8 cellular contexts compared by ENCODE assay signal in genomic region chr17:752002-752619, GRCh38. TPM values are rescaled to one million over a fixed set of nuclear protein-coding genes. Genes with fewer than 3 reads are reported as not detected.
A peak's percentile ranks its signal among the peaks of the same experiment; 100 is the strongest.
DNase-seq lines count a peak whose midpoint lies in the region; TF ChIP-seq lines count a peak whose summit lies in the region.

GEMIN4 (minus strand) TSS chr17:752264; CDS start chr17:752142, 122 bp downstream.

- DNase-seq in GM06990 (ENCODE audit: extremely low read depth, insufficient read length): peak; percentile 97
- peak; percentile 98 for DNase-seq in H9
- DNase-seq in M059J (ENCODE audit: low read depth): peak; percentile 76
- peak; percentile 93 for DNase-seq in SK-N-DZ (ENCODE audit: low spot score)
- DNase-seq in activated naive CD4-positive, alpha-beta T cell treated with anti-CD3 and anti-CD28 coated beads, Interleukin-2, amount 50 U/mL, for 16 hours: peak; percentile 98
- DNase-seq in glomerular endothelial cell (ENCODE audit: extremely low read depth, low read depth, low spot score): peak; percentile 41
- peak; percentile 80 for DNase-seq in occipital lobe (lab: John Stamatoyannopoulos, UW)
- peak; percentile 94 to 95 for DNase-seq in suprapubic skin (ENCODE audit: low spot score in 2 of 2)

- H3K4me3 ChIP-seq in GM06990 (replicated peaks; ENCODE audit: low read depth, low read length) (peak within 1 kb of the TSS; percentile 69), suprapubic skin (peak within 1 kb of the TSS; percentile 77)

- no peak within 1 kb of the TSS for H2AK5ac ChIP-seq in H9 (ENCODE audit: insufficient read length, low read length)

- peaks cover 3% of the 10 kb centered on the region for H4K20me1 ChIP-seq in H9 (ENCODE audit: control insufficient read depth, insufficient read depth, insufficient read length)

- H3K23me2 ChIP-seq in H9 (ENCODE audit: insufficient read length, low read depth, low read length, poor library complexity, severe bottlenecking): peaks cover 7% of the 10 kb centered on the region

- no peak within 1 kb of the TSS for H2BK120ac ChIP-seq in H9 (ENCODE audit: low read depth, low read length, poor library complexity, severe bottlenecking)

- H3T11ph ChIP-seq in H9 (ENCODE audit: low read length): no peak within 1 kb of the TSS

- no peak within 1 kb of the TSS for H2BK12ac ChIP-seq in H9 (ENCODE audit: insufficient read length, low read depth, low read length)

- no CpG with 5 or more reads among the region's 87 CpGs for WGBS in H9 (ENCODE audit: extremely low coverage, insufficient read length, low lambda C conversion rate)
- WGBS in suprapubic skin: 0% methylated on average over 23 of the region's 87 CpGs

- peak within 1 kb of the TSS; percentile 96 for H3K4me3 Mint-ChIP-seq in H9

- no peak within 1 kb of the TSS for H2BK5ac ChIP-seq in H9 (ENCODE audit: insufficient read length, low read length)

- no peak for TF ChIP-seq EP300 in suprapubic skin (IDR thresholded peaks at IDR 0.05)

- H3K18ac ChIP-seq in H9 (ENCODE audit: insufficient read length, low read depth, low read length): peak within 1 kb of the TSS; percentile 85

- no peak within 1 kb of the TSS for H2BK20ac ChIP-seq in H9 (ENCODE audit: low read depth, low read length, poor library complexity, severe bottlenecking)

- H3K9me3 ChIP-seq in H9 (ENCODE audit: control insufficient read depth, low read depth, low read length): no peaks in the 10 kb centered on the region
- no peaks in the 10 kb centered on the region for H3K9me3 ChIP-seq in suprapubic skin

- H3K56ac ChIP-seq in H9 (ENCODE audit: insufficient read length, low read depth, low read length): no peak within 1 kb of the TSS

- no peak within 1 kb of the TSS for H3K23ac ChIP-seq in H9 (ENCODE audit: insufficient read length, low read depth, low read length)

- no peak within 1 kb of the TSS for H3K27ac ChIP-seq in H9 (ENCODE audit: insufficient read length, low read depth, low read length)
- H3K27ac ChIP-seq in suprapubic skin: peak within 1 kb of the TSS; percentile 84

- H3K9ac ChIP-seq in H9 (ENCODE audit: extremely low read depth, insufficient read length, low read length): peak within 1 kb of the TSS; percentile 45

- H3K36me3 Mint-ChIP-seq in H9 (ENCODE audit: insufficient read depth in 1 of 3, low read depth in 3 of 3): peaks cover 45 to 56% (median 52%) of the 10 kb centered on the region in 3 experiments

- peak; percentile 95 for TF ChIP-seq CTCF in GM06990 (IDR thresholded peaks at IDR 0.05; ENCODE audit: insufficient read depth, low read length, poor library complexity, severe bottlenecking)
- peak; percentile 97 for TF ChIP-seq CTCF in H9 (conservative IDR thresholded peaks at IDR 0.05)
- TF ChIP-seq CTCF in suprapubic skin (IDR thresholded peaks at IDR 0.05): peak; percentile 77 to 98

- peaks cover 9% of the 10 kb centered on the region; the same call in 1 of the 2 replicates for H3K79me2 ChIP-seq in H9 (ENCODE audit: insufficient read depth, low read length)

- H3K27me3 ChIP-seq in GM06990 (replicated peaks; ENCODE audit: control insufficient read depth, insufficient read depth, low read length): no peaks in the 10 kb centered on the region
- H3K27me3 ChIP-seq in H9 (ENCODE audit: insufficient read depth, low read length): no peaks in the 10 kb centered on the region
- H3K27me3 ChIP-seq in suprapubic skin: no peaks in the 10 kb centered on the region

- no peak within 1 kb of the TSS for H4K5ac ChIP-seq in H9 (ENCODE audit: insufficient read length, low read depth, low read length)

- peaks cover 15% of the 10 kb centered on the region for H3K36me3 ChIP-seq in GM06990 (ENCODE audit: control insufficient read depth, insufficient read depth, low read length)
- peaks cover 12% of the 10 kb centered on the region for H3K36me3 ChIP-seq in suprapubic skin

- peak within 1 kb of the TSS; percentile 59 for H3K4me2 ChIP-seq in H9 (ENCODE audit: insufficient read depth, insufficient read length, low read length)

- peaks cover 31 to 36% of the 10 kb centered on the region in 2 experiments for H3K4me1 Mint-ChIP-seq in H9

- H3K4ac ChIP-seq in H9 (ENCODE audit: low read depth, low read length): no peak within 1 kb of the TSS

- H3K4me1 ChIP-seq in H9 (ENCODE audit: insufficient read depth, low read length) (no peaks in the 10 kb centered on the region), suprapubic skin (peaks cover 24% of the 10 kb centered on the region)

- H2AFZ ChIP-seq in H9 (ENCODE audit: low read length): no peak within 1 kb of the TSS

- no peak within 1 kb of the TSS for H2BK15ac ChIP-seq in H9 (ENCODE audit: low read depth, low read length)

- H4K8ac ChIP-seq in H9 (replicated peaks; ENCODE audit: insufficient read length, low read depth, low read length): no peak within 1 kb of the TSS

- H3K9me3 Mint-ChIP-seq in H9: peaks cover 18 to 24% of the 10 kb centered on the region in 2 experiments

- peaks cover 3% of the 10 kb centered on the region for H3K79me1 ChIP-seq in H9 (ENCODE audit: insufficient read depth, low read depth, low read length, poor library complexity, severe bottlenecking)

- H3K27me3 Mint-ChIP-seq in H9 (ENCODE audit: low read depth): no peaks in the 10 kb centered on the region

- peak; percentile 58 to 60 for TF ChIP-seq POLR2A in suprapubic skin (IDR thresholded peaks at IDR 0.05)

- H3K27ac Mint-ChIP-seq in H9: peak within 1 kb of the TSS; percentile 24 to 98 (median 95); a peak in 6 of 7 replicates

- H4K91ac ChIP-seq in H9 (ENCODE audit: insufficient read length, low read depth, low read length): no peak within 1 kb of the TSS

- H3K14ac ChIP-seq in H9 (ENCODE audit: insufficient read depth, low read length): peak within 1 kb of the TSS; percentile 83

RNA-seq across cellular contexts. Expression of gene GEMIN4, which starts in this region (rescaled TPM):
- total RNA-seq in H9 (2021) (54.7 and 56.8 TPM in 2 replicates), glomerular endothelial cell (16.6 and 18.6 TPM in 2 replicates), occipital lobe (10.1 TPM), suprapubic skin (10 to 100 TPM; 37.2 to 56.4 (median 48.7) TPM)
- total RNA-seq in M059J (2014; rRNA removed; shearing (Covaris generic)): 6.7 and 13.4 TPM in 2 replicates
- 14.3 and 19.6 TPM in 2 replicates for polyA plus RNA-seq in SK-N-DZ (2014; cell fraction: cytosol; rRNA removed)
- 10.7 and 13.6 TPM in 2 replicates for polyA plus RNA-seq in SK-N-DZ (2014; cell fraction: nucleus; rRNA removed)

Comparison
In these comparisons a context has a peak if more than half of its experiments do, and no peak if none do; other contexts are left out.
1. DNase-seq: peak in every context shown above with its lines; median percentile 98 in H9; 98 in activated naive CD4-positive, alpha-beta T cell treated with anti-CD3 and anti-CD28 coated beads, Interleukin-2, amount 50 U/mL, for 16 hours; 97 in GM06990; 94 in suprapubic skin; 93 in SK-N-DZ; 80 in occipital lobe; 76 in M059J; 41 in glomerular endothelial cell.